ENCODE assay signal across 9 cellular contexts in the genomic region with DNA sequence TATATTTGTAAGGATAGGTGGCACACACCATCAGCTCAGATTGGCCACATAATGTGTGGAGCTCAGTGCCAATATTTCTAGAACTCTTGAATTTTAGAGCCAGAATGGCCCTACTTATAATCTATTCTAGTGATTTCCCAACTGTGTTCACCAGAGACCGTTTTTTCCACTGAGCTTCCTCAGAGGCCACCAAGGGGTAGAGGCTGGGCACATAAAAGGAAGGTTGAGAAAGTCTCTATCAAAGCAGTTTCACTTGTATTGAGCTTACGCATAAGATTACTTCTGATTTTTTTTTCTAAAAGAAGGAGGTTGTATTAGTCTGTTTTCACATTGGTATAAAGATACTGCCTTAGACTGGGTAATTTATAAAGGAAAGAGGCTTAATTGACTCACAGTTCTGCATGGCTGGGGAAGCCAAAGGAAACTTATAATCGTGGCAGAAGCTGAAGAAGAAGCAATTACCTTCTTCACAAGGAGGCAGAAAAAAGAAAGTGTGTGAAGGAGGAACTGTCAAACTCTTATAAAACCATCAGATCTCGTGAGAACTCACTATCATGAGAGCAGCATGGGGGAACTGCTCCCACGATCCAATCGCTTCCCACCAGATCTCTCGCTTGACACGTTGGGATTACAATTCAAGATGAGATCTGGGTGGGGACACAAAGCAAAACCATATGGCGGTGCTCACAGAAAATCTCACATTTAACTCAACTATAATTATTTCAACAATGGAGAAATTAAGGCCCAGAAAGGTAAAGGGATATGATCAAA. TPM values are rescaled to one million over a fixed set of nuclear protein-coding genes. Genes with fewer than 3 reads are reported as not detected.
DNase-seq lines count a peak whose midpoint lies in the region; ATAC-seq and TF ChIP-seq lines count a peak whose summit lies in the region.
"Had no signal": no experiment of that assay in that cellular context is flagged by ENCODE, and none has a peak within 500 bp of the region (broad histone marks: within the 10 kb centered on the region; RNA-seq: fewer than 3 reads in every experiment).

No MANE protein-coding gene starts in this region.

- no peaks in the 10 kb centered on the region for H3K9me3 ChIP-seq in esophagus squamous epithelium

- 58 to 62% methylated on average over 9 of the region's 9 CpGs for WGBS in esophagus squamous epithelium, 2 donors

- TF ChIP-seq POLR2A in esophagus squamous epithelium (IDR thresholded peaks at IDR 0.05) = no peak

- TF ChIP-seq CTCF in esophagus squamous epithelium (IDR thresholded peaks at IDR 0.05) = no peak
- TF ChIP-seq CTCF in dorsolateral prefrontal cortex (IDR thresholded peaks at IDR 0.05 in 54 of 56, conservative IDR thresholded peaks at IDR 0.05 in 2 of 56; ENCODE audit: low read depth in 1 of 56, partially characterized antibody in 56 of 56) = no peak

- no peaks in the 10 kb centered on the region for H3K36me3 ChIP-seq in esophagus squamous epithelium

- H3K27ac ChIP-seq in esophagus squamous epithelium (peak overlapping the region in 3 of 4 donors; percentile 80 to 91 (median 82)), dorsolateral prefrontal cortex (no peak overlapping the region)

- H3K4me1 ChIP-seq in esophagus squamous epithelium = peaks cover 20 to 69% (median 55%) of the 10 kb centered on the region in 3 donors

- H3K4me3 ChIP-seq in esophagus squamous epithelium (no peak overlapping the region), dorsolateral prefrontal cortex (no peak overlapping the region)

- intact Hi-C loops in esophagus squamous epithelium (cut with DNase I) = no loop called here
- intact Hi-C loops in dorsolateral prefrontal cortex (cut with DNase I) = no loop called here

- no peaks in the 10 kb centered on the region for H3K27me3 ChIP-seq in esophagus squamous epithelium
- H3K27me3 ChIP-seq in dorsolateral prefrontal cortex = peaks cover 0 to 6% (median 0%) of the 10 kb centered on the region in 45 donors

- ATAC-seq in GM21723 (IDR thresholded peaks at IDR 0.05; ENCODE audit: unreplicated experiment) (peak; percentile 27), GM18502 (IDR thresholded peaks at IDR 0.05; ENCODE audit: poor library complexity, unreplicated experiment) (no peak)

- DNase-seq in NCI-H748 treated with DMSO at 0.1 percent for 48 hours (lab: John Stamatoyannopoulos, UW) (peak; percentile 48), esophagus squamous epithelium (lab: John Stamatoyannopoulos, UW) (no peak), pons (ENCODE audit: low spot score) (peak; percentile 42), dorsolateral prefrontal cortex (no peak), KG1 (lab: John Stamatoyannopoulos, UW) (no peak)
- DNase-seq in activated effector memory CD4-positive, alpha-beta T cell treated with anti-CD3 and anti-CD28 coated beads, Interleukin-2, amount 50 U/mL, for 16 hours = no peak
- DNase-seq: activated CD4-positive, alpha-beta T cell treated with anti-CD3 and anti-CD28 coated beads, Interleukin-2, amount 10 ng/mL, durations not matched to agents 7 days and 5 days had no signal

RNA-seq across cellular contexts. Expression of gene DPYSL3, which starts 27.3 kb away (rescaled TPM):
- total RNA-seq in esophagus squamous epithelium (10 to 100 TPM in 2 of 4 donors, 1 to 10 TPM in 2; 5.2 to 62.9 (median 14.0) TPM), dorsolateral prefrontal cortex (100 to 1,000 TPM in 3 of 120 experiments, 10 to 100 TPM in 117; 43.5 to 116 (median 73.3) TPM)
- total RNA-seq: activated CD4-positive, alpha-beta T cell treated with anti-CD3 and anti-CD28 coated beads, Interleukin-2, amount 10 ng/mL, durations not matched to agents 7 days and 5 days had no signal

Comparison
In these comparisons a context has a peak if more than half of its experiments do, and no peak if none do; other contexts are left out.
1. DNase-seq: peak in NCI-H748 treated with DMSO at 0.1 percent for 48 hours (single experiment) and pons (single experiment); none in esophagus squamous epithelium (single experiment), dorsolateral prefrontal cortex (0 of 10), KG1 (single experiment) and activated effector memory CD4-positive, alpha-beta T cell treated with anti-CD3 and anti-CD28 coated beads, Interleukin-2, amount 50 U/mL, for 16 hours (single experiment).
2. H3K27ac ChIP-seq: peak in esophagus squamous epithelium (3 of 4); none in dorsolateral prefrontal cortex (0 of 59).